In the genomic region with DNA sequence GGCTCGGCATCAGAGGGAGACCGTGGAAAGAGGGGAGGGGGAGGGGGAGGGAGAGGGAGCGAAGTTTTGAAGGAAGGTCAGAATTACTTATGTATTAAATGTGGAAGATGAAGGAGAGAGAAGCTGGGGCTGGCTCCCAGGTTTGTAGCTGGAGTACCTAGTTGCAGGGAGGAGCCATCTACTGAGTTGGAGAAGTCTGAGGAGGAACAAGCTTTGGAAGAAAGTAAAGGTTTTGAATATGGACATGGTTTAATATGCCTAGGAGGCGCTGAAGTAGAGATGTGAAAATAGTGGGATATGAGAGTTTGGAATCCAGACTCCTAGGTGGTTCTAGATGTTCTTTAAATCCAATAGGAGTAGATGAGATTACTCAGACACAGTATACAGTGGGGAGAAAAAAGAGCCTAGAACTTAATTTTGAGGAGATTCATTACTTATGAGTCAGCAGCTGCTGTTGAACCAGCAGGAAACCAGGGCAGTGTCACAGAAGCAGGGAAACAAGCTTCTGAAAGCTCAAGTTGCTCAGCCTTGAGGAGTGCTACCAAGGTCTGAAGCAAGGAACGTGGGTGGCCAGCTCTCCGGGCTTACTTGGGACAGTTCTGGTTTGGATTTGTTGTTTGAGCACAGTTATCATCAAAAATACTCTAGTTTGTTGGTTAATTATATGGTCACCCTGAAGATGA, we compare ENCODE assay signal across 9 cellular contexts.
A peak's percentile ranks its signal among the peaks of the same experiment; 100 is the strongest.
DNase-seq lines count a peak whose midpoint lies in the region; ATAC-seq and TF ChIP-seq lines count a peak whose summit lies in the region.
"Had no signal": no experiment of that assay in that cellular context is flagged by ENCODE, and none has a peak within 500 bp of the region (broad histone marks: within the 10 kb centered on the region; RNA-seq: fewer than 3 reads in every experiment).

No MANE protein-coding gene starts in this region.

- TF ChIP-seq CTCF in fibroblast of the aortic adventitia (IDR thresholded peaks at IDR 0.05; ENCODE audit: insufficient read depth, low read length): no peak

- H3K4me3 ChIP-seq in fibroblast of the aortic adventitia (ENCODE audit: low read depth, low read length): no peak overlapping the region

- peak; percentile 88 for ATAC-seq in SK-N-SH treated with all-trans-retinoic acid at 6 μM for 48 hours
- ATAC-seq in GM21367 (IDR thresholded peaks at IDR 0.05; ENCODE audit: unreplicated experiment): no peak
- ATAC-seq in GM19455 (IDR thresholded peaks at IDR 0.05; ENCODE audit: unreplicated experiment): no peak

- DNase-seq in GM03348 (ENCODE audit: low spot score) (peak; percentile 78), fibroblast of the aortic adventitia (ENCODE audit: low read depth) (peak; percentile 71), pulmonary artery endothelial cell (ENCODE audit: low read depth, low spot score) (peak; percentile 81), SHP77 treated with DMSO at 0.1 percent for 48 hours (lab: John Stamatoyannopoulos, UW) (no peak)
- DNase-seq: Karpas-422, RPMI8226 had no signal

TF ChIP-seq in SK-N-SH treated with all-trans-retinoic acid at 6 μM for 48 hours, 23 proteins besides CTCF, POLR2A, EP300 and RAD21:
- TF ChIP-seq, protein P1, sequence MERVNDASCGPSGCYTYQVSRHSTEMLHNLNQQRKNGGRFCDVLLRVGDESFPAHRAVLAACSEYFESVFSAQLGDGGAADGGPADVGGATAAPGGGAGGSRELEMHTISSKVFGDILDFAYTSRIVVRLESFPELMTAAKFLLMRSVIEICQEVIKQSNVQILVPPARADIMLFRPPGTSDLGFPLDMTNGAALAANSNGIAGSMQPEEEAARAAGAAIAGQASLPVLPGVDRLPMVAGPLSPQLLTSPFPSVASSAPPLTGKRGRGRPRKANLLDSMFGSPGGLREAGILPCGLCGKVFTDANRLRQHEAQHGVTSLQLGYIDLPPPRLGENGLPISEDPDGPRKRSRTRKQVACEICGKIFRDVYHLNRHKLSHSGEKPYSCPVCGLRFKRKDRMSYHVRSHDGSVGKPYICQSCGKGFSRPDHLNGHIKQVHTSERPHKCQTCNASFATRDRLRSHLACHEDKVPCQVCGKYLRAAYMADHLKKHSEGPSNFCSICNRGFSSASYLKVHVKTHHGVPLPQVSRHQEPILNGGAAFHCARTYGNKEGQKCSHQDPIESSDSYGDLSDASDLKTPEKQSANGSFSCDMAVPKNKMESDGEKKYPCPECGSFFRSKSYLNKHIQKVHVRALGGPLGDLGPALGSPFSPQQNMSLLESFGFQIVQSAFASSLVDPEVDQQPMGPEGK (CRISPR knock-in tag; IDR thresholded peaks at IDR 0.05; ENCODE audit: borderline replicate concordance): no peak
- TF ChIP-seq SNAI2 (CRISPR knock-in tag; IDR thresholded peaks at IDR 0.05): no peak
